ENCODE assay signal across 22 cellular contexts in the genomic region with DNA sequence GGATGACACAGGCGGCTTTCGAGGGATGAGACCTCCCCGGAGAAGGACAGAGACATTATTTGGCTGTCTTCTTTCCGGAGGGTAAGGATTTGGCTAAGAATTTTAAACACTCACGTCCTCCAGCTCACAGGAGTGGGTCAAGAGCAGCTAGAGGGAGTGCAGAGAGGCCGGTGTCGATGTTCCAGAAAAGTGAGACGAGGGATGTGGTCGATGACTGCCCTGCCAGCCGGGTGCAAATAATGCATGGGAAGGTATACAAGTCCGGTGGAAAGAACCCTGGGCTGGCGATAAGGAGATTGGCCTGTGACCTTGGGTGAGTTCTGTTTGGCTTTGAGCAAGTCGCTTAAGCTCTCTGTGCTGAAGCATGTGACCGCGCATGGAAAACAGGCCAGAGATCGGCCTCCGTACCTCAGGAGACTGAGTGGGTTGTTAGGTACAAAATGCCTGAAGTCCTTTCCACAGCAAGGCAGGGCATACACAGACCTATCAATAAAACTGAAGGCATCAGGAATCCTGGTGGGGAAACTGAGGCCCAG.
DNase-seq lines count a peak whose midpoint lies in the region; FAIRE-seq and TF ChIP-seq lines count a peak whose summit lies in the region.
"Had no signal": no experiment of that assay in that cellular context is flagged by ENCODE, and none has a peak within 500 bp of the region (broad histone marks: within the 10 kb centered on the region; RNA-seq: fewer than 3 reads in every experiment).

No MANE protein-coding gene starts in this region.

- no peaks in the 10 kb centered on the region for H3K4me1 Mint-ChIP-seq in endodermal cell
- no peaks in the 10 kb centered on the region for H3K4me1 Mint-ChIP-seq in activated CD4-positive, alpha-beta memory T cell treated with anti-CD3 and anti-CD28 coated beads, Interleukin-2, amount 10 ng/mL, durations not matched to agents 7 days and 5 days
- H3K4me1 Mint-ChIP-seq: CD4-positive, alpha-beta memory T cell had no signal

- DNase-seq in AG08396 (ENCODE audit: low spot score) (peak; percentile 2), NT2/D1 (ENCODE audit: low read depth, low spot score) (no peak), endodermal cell (peak; percentile 37), spleen (peak; percentile 34), RKO (ENCODE audit: low spot score) (no peak), H54 (ENCODE audit: insufficient read length, low spot score) (no peak)
- DNase-seq in activated CD8-positive, alpha-beta memory T cell treated with anti-CD3 and anti-CD28 coated beads, Interleukin-2, amount 50 U/mL, for 4 hours: no peak
- DNase-seq in activated CD4-positive, alpha-beta memory T cell treated with anti-CD3 and anti-CD28 coated beads, Interleukin-2, amount 10 ng/mL, durations not matched to agents 7 days and 5 days: no peak
- DNase-seq: 8988T; ACHN; C1 segment of cervical spinal cord; Calu3; CD4-positive, alpha-beta memory T cell; COR-L47; DMS53; DND-41; HFFc6 had no signal

- 89 to 92% methylated on average over 11 to 17 of the region's 17 CpGs for WGBS in endodermal cell (ENCODE audit: insufficient coverage in 1 of 2, insufficient read length in 1 of 2), 2 experiments
- 87 to 93% (median 92%) methylated on average over 17 of the region's 17 CpGs for WGBS in spleen, 5 donors

- intact Hi-C loops in spleen (cut with DNase I; ENCODE audit: low total_unique reads): no loop called here

- H3K27me3 Mint-ChIP-seq in endodermal cell (ENCODE audit: insufficient read depth): peaks cover 6% of the 10 kb centered on the region
- peaks cover 3% of the 10 kb centered on the region for H3K27me3 Mint-ChIP-seq in activated CD4-positive, alpha-beta memory T cell treated with anti-CD3 and anti-CD28 coated beads, Interleukin-2, amount 10 ng/mL, durations not matched to agents 7 days and 5 days

- no peaks in the 10 kb centered on the region for H3K36me3 Mint-ChIP-seq in endodermal cell (ENCODE audit: low read depth)
- no peaks in the 10 kb centered on the region for H3K36me3 Mint-ChIP-seq in activated CD4-positive, alpha-beta memory T cell treated with anti-CD3 and anti-CD28 coated beads, Interleukin-2, amount 10 ng/mL, durations not matched to agents 7 days and 5 days (ENCODE audit: low read depth)
- H3K36me3 Mint-ChIP-seq: CD4-positive, alpha-beta memory T cell had no signal

- H3K9ac ChIP-seq in NT2/D1 (ENCODE audit: insufficient read length, low read depth) (peak overlapping the region; percentile 32), endodermal cell (ENCODE audit: extremely low read depth, low read length, poor library complexity, severe bottlenecking) (no peak overlapping the region)

- CTCF ChIA-PET in activated CD4-positive, alpha-beta memory T cell treated with anti-CD3 and anti-CD28 coated beads, Interleukin-2, amount 10 ng/mL, durations not matched to agents 7 days and 5 days (lab: Charles Lee): no interaction called here

- no peak for TF ChIP-seq POLR2A in spleen (IDR thresholded peaks at IDR 0.05)
- TF ChIP-seq POLR2A in H54 (IDR thresholded peaks at IDR 0.05; ENCODE audit: low read depth, low read length): no peak

- H3K27ac Mint-ChIP-seq in endodermal cell: no peak overlapping the region
- no peak overlapping the region for H3K27ac Mint-ChIP-seq in activated CD4-positive, alpha-beta memory T cell treated with anti-CD3 and anti-CD28 coated beads, Interleukin-2, amount 10 ng/mL, durations not matched to agents 7 days and 5 days
- H3K27ac Mint-ChIP-seq: CD4-positive, alpha-beta memory T cell; GM23338; HFFc6 had no signal

- H3K4me1 ChIP-seq in NT2/D1 (ENCODE audit: insufficient read depth, insufficient read length): peaks cover 10% of the 10 kb centered on the region
- no peaks in the 10 kb centered on the region for H3K4me1 ChIP-seq in endodermal cell (ENCODE audit: control insufficient read depth, insufficient read depth, low read length)
- H3K4me1 ChIP-seq in spleen: peaks cover 0 to 4% (median 0%) of the 10 kb centered on the region in 6 donors
- H3K4me1 ChIP-seq: A549, HAP-1 had no signal

- H3K27ac ChIP-seq in endodermal cell (ENCODE audit: low read depth, low read length) (no peak overlapping the region), spleen (no peak overlapping the region)
- H3K27ac ChIP-seq: A549 had no signal

- no peaks in the 10 kb centered on the region for H3K27me3 ChIP-seq in NT2/D1 (ENCODE audit: insufficient read depth, insufficient read length)
- no peaks in the 10 kb centered on the region for H3K27me3 ChIP-seq in endodermal cell (ENCODE audit: control insufficient read depth, insufficient read depth, low read length, poor library complexity, severe bottlenecking)
- H3K27me3 ChIP-seq in spleen (replicated peaks in 1 of 7): no peaks in the 10 kb centered on the region

- TF ChIP-seq CTCF in endodermal cell (conservative IDR thresholded peaks at IDR 0.05) (no peak), spleen (IDR thresholded peaks at IDR 0.05 in 8 of 11, conservative IDR thresholded peaks at IDR 0.05 in 3 of 11) (no peak)

- H3K9me3 ChIP-seq in NT2/D1 (ENCODE audit: insufficient read depth, low read length) (no peaks in the 10 kb centered on the region), endodermal cell (ENCODE audit: control insufficient read depth, low read length) (no peaks in the 10 kb centered on the region), spleen (no peaks in the 10 kb centered on the region)
- H3K9me3 ChIP-seq: A549, HAP-1 had no signal

- H3K9me3 Mint-ChIP-seq in endodermal cell: no peaks in the 10 kb centered on the region
- H3K9me3 Mint-ChIP-seq in activated CD4-positive, alpha-beta memory T cell treated with anti-CD3 and anti-CD28 coated beads, Interleukin-2, amount 10 ng/mL, durations not matched to agents 7 days and 5 days: no peaks in the 10 kb centered on the region
- H3K9me3 Mint-ChIP-seq: CD4-positive, alpha-beta memory T cell; GM23338; HFFc6 had no signal

- H3K4me3 Mint-ChIP-seq in endodermal cell: no peak overlapping the region
- no peak overlapping the region for H3K4me3 Mint-ChIP-seq in activated CD4-positive, alpha-beta memory T cell treated with anti-CD3 and anti-CD28 coated beads, Interleukin-2, amount 10 ng/mL, durations not matched to agents 7 days and 5 days
- H3K4me3 Mint-ChIP-seq: CD4-positive, alpha-beta memory T cell; GM23338; HFFc6 had no signal

- H3K36me3 ChIP-seq in NT2/D1 (ENCODE audit: insufficient read depth, insufficient read length, low read length) (no peaks in the 10 kb centered on the region), endodermal cell (ENCODE audit: control insufficient read depth, insufficient read depth, low read length) (no peaks in the 10 kb centered on the region), spleen (no peaks in the 10 kb centered on the region)
- H3K36me3 ChIP-seq: HAP-1 had no signal

- H3K4me3 ChIP-seq in NT2/D1 (ENCODE audit: insufficient read length, low read depth): no peak overlapping the region
- no peak overlapping the region for H3K4me3 ChIP-seq in endodermal cell (ENCODE audit: low read length)
- no peak overlapping the region for H3K4me3 ChIP-seq in spleen
- H3K4me3 ChIP-seq: A549, GM12878, GM23338, HAP-1 had no signal

- FAIRE-seq in H54 (lab: Jason Lieb, UNC): no peak
- FAIRE-seq: A549, G401.6, GM12878 had no signal

- POLR2A ChIA-PET in activated CD4-positive, alpha-beta memory T cell treated with anti-CD3 and anti-CD28 coated beads, Interleukin-2, amount 10 ng/mL, durations not matched to agents 7 days and 5 days (lab: Charles Lee): no interaction called here

Comparison
In these comparisons a context has a peak if more than half of its experiments do, and no peak if none do; other contexts are left out.
1. DNase-seq: peak in AG08396 (single experiment), endodermal cell (single experiment) and spleen (single experiment); none in NT2/D1 (single experiment), activated CD8-positive, alpha-beta memory T cell treated with anti-CD3 and anti-CD28 coated beads, Interleukin-2, amount 50 U/mL, for 4 hours (single experiment), activated CD4-positive, alpha-beta memory T cell treated with anti-CD3 and anti-CD28 coated beads, Interleukin-2, amount 10 ng/mL, durations not matched to agents 7 days and 5 days (single experiment), RKO (single experiment) and H54 (single experiment).